27 cellular contexts compared by ENCODE assay signal in the genomic region with DNA sequence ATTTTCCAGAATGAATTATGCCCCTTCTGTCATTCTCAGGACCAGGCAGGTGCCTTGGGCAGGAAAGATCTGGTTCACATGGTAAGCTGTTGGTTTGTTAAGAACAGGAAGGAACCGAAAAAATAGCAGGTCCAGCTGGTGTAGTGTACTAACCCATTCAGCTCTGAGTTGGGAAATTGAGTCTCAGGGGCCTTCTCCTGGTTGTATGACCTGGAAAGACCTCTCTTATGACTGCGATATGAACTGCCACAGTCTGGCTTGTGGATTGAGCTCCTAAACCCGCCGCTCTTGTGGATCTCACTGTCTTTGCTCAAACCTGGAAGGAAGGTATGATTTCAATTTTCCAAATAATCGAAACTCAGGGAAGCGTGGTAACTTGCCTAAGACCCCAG. TPM values are rescaled to one million over a fixed set of nuclear protein-coding genes. Genes with fewer than 3 reads are reported as not detected.
"Had no signal": no experiment of that assay in that cellular context is flagged by ENCODE, and none has a peak within 500 bp of the region (broad histone marks: within the 10 kb centered on the region; RNA-seq: fewer than 3 reads in every experiment).

No MANE protein-coding gene starts in this region.

- H3K4me1 ChIP-seq: adrenal gland, ascending aorta, breast epithelium, esophagus muscularis mucosa, foreskin keratinocyte, gastrocnemius medialis had no signal

- H3K27me3 ChIP-seq: adrenal gland, ascending aorta, foreskin keratinocyte had no signal

- ATAC-seq: activated CD4-positive, CD25-positive, alpha-beta regulatory T cell treated with anti-CD3 and anti-CD28 coated beads, Interleukin-2, amount 50 U/mL, for 24 hours; activated T-cell treated with anti-CD3 and anti-CD28 coated beads, Interleukin-2, amount 50 U/mL, for 4 hours; activated T-helper 17 cell treated with anti-CD3 and anti-CD28 coated beads, Interleukin-2, amount 50 U/mL, for 72 hours; effector memory CD8-positive, alpha-beta T cell; gastrocnemius medialis; T-helper 17 cell had no signal

- H3K4me3 ChIP-seq: adrenal gland, ascending aorta, breast epithelium, cardiac muscle cell, esophagus muscularis mucosa, gastrocnemius medialis had no signal

- H3K9me3 ChIP-seq: adrenal gland, ascending aorta, esophagus muscularis mucosa, gastrocnemius medialis had no signal

- DNase-seq: activated B cell treated with CpG ODN at 0.5 μM for 24 hours; activated CD4-positive, alpha-beta T cell treated with anti-CD3 and anti-CD28 coated beads, Interleukin-2, amount 50 U/mL, for 1 hour; activated CD8-positive, alpha-beta memory T cell treated with anti-CD3 and anti-CD28 coated beads for 24 hours; activated CD8-positive, alpha-beta T cell treated with anti-CD3 and anti-CD28 coated beads for 36 hours; activated effector memory CD4-positive, alpha-beta T cell treated with Interleukin-2 at 50 U/mL for 16 hours; activated gamma-delta T cell treated with Interleukin-2 at 50 U/mL for 16 hours; activated naive CD4-positive, alpha-beta T cell treated with anti-CD3 and anti-CD28 coated beads, Interleukin-2, amount 50 U/mL, for 16 hours; activated naive CD4-positive, alpha-beta T cell treated with Interleukin-2 at 50 U/mL for 16 hours; activated T-cell treated with anti-CD3 and anti-CD28 coated beads, Interleukin-2, amount 50 U/mL, for 4 hours; adrenal gland; cortex of kidney; dermis blood vessel endothelial cell; effector CD4-positive, alpha-beta T cell; effector memory CD8-positive, alpha-beta T cell; foreskin keratinocyte; gastrocnemius medialis; T-helper 1 cell; T-helper 17 cell; T1000; WERI-Rb-1 had no signal

- H3K36me3 ChIP-seq: adrenal gland, ascending aorta, breast epithelium, cardiac muscle cell, esophagus muscularis mucosa, gastrocnemius medialis, WERI-Rb-1 had no signal

- H3K27ac ChIP-seq: adrenal gland, ascending aorta, breast epithelium, cardiac muscle cell, esophagus muscularis mucosa, foreskin keratinocyte, gastrocnemius medialis, WERI-Rb-1 had no signal

RNA-seq across cellular contexts. Expression of gene LRIT1, which starts 4.5 kb away (rescaled TPM):
- total RNA-seq: activated B cell treated with CpG ODN at 0.5 μM for 24 hours; activated CD8-positive, alpha-beta T cell treated with anti-CD3 and anti-CD28 coated beads for 36 hours; activated T-cell treated with anti-CD3 and anti-CD28 coated beads, Interleukin-2, amount 50 U/mL, for 4 hours; activated T-helper 17 cell treated with anti-CD3 and anti-CD28 coated beads, Interleukin-2, amount 50 U/mL, for 72 hours; adrenal gland; ascending aorta; breast epithelium; cardiac muscle cell; cerebellum; dermis blood vessel endothelial cell; esophagus muscularis mucosa; foreskin keratinocyte; gastrocnemius medialis; T-helper 17 cell had no signal
- polyA plus RNA-seq: adrenal gland, cardiac muscle cell, foreskin keratinocyte had no signal

RNA-seq across cellular contexts. Expression of gene RGR, which starts 8.1 kb away (rescaled TPM):
- total RNA-seq: activated B cell treated with CpG ODN at 0.5 μM for 24 hours; activated CD8-positive, alpha-beta T cell treated with anti-CD3 and anti-CD28 coated beads for 36 hours; activated T-cell treated with anti-CD3 and anti-CD28 coated beads, Interleukin-2, amount 50 U/mL, for 4 hours; activated T-helper 17 cell treated with anti-CD3 and anti-CD28 coated beads, Interleukin-2, amount 50 U/mL, for 72 hours; adrenal gland; ascending aorta; cardiac muscle cell; dermis blood vessel endothelial cell; foreskin keratinocyte; T-helper 17 cell had no signal
- polyA plus RNA-seq: cardiac muscle cell, foreskin keratinocyte had no signal

RNA-seq across cellular contexts. Expression of gene LRIT2, which starts 11.5 kb away (rescaled TPM):
- total RNA-seq: activated B cell treated with CpG ODN at 0.5 μM for 24 hours; activated CD8-positive, alpha-beta T cell treated with anti-CD3 and anti-CD28 coated beads for 36 hours; activated T-cell treated with anti-CD3 and anti-CD28 coated beads, Interleukin-2, amount 50 U/mL, for 4 hours; activated T-helper 17 cell treated with anti-CD3 and anti-CD28 coated beads, Interleukin-2, amount 50 U/mL, for 72 hours; adrenal gland; ascending aorta; breast epithelium; cardiac muscle cell; cerebellum; dermis blood vessel endothelial cell; foreskin keratinocyte; gastrocnemius medialis; T-helper 17 cell had no signal
- polyA plus RNA-seq: adrenal gland, cardiac muscle cell, foreskin keratinocyte had no signal

RNA-seq across cellular contexts. Expression of gene CDHR1, which starts 42.5 kb away (rescaled TPM):
- total RNA-seq: ascending aorta had no signal
